Comparison of ENCODE assay signal across 25 cellular contexts in genomic region chr7:12053561-12053960, GRCh38.
"Had no signal": no experiment of that assay in that cellular context is flagged by ENCODE, and none has a peak within 500 bp of the region (broad histone marks: within the 10 kb centered on the region; RNA-seq: fewer than 3 reads in every experiment).

No MANE protein-coding gene starts in this region.

- H3K27me3 ChIP-seq: stomach, suprapubic skin, testis, thyroid gland, tibial artery, tibial nerve, transverse colon, upper lobe of left lung, upper lobe of right lung, uterus had no signal

- H3K27ac ChIP-seq: stomach, suprapubic skin, testis, thoracic aorta, thyroid gland, tibial artery, tibial nerve, transverse colon, upper lobe of left lung, upper lobe of right lung, uterus had no signal

- H3K9me3 ChIP-seq: testis, thyroid gland, uterus had no signal

- ATAC-seq: stimulated activated effector memory CD8-positive, alpha-beta T cell treated with anti-CD3 and anti-CD28 coated beads, Interleukin-12 subunit alpha, Interleukin-12 subunit beta, amount 100 ng/mL, for 72 hours; stimulated activated memory B cell treated with anti-CD40 and anti-IgM and Interleukin-4, amounts not matched to agents 10 μg/mL and 1 μg/mL and 100 μg/mL, for 72 hours; stimulated activated naive B cell treated with anti-CD40 and anti-IgM and Interleukin-4, amounts not matched to agents 10 μg/mL and 1 μg/mL and 100 μg/mL, for 72 hours; stimulated activated naive CD8-positive, alpha-beta T cell treated with anti-CD3 and anti-CD28 coated beads, Interleukin-15, amount 100 ng/mL, for 72 hours; stimulated activated naive CD8-positive, alpha-beta T cell treated with anti-CD3 and anti-CD28 coated beads, Interleukin-15, Interleukin-2, amounts not matched to agents 100 U/mL and 50 U/mL, for 24 hours; upper lobe of right lung had no signal

- DNase-seq: stimulated activated CD4-positive, alpha-beta T cell treated with anti-CD3 and anti-CD28 coated beads, Interleukin-2, amount 100 ng/mL, for 24 hours; stimulated activated CD4-positive, alpha-beta T cell treated with anti-CD3 and anti-CD28 coated beads, Interleukin-2, amount 100 ng/mL, for 48 hours; stimulated activated CD4-positive, alpha-beta T cell treated with anti-CD3 and anti-CD28 coated beads, Interleukin-4, amount 100 ng/mL, for 1 hour; stimulated activated CD4-positive, alpha-beta T cell treated with anti-CD3 and anti-CD28 coated beads, Interleukin-4, amount 100 ng/mL, for 24 hours; stimulated activated CD4-positive, alpha-beta T cell treated with anti-CD3 and anti-CD28 coated beads, Interleukin-4, amount 100 ng/mL, for 4 hours; stimulated activated CD8-positive, alpha-beta memory T cell treated with anti-CD3 and anti-CD28 coated beads, Interleukin-4, amount 100 ng/mL, for 48 hours; stimulated activated naive B cell treated with anti-CD40 and anti-IgM and Interleukin-4, amounts not matched to agents 10 μg/mL and 1 μg/mL and 100 μg/mL, for 72 hours; stimulated activated naive CD4-positive, alpha-beta T cell; stimulated activated naive CD4-positive, alpha-beta T cell treated with Interleukin-2 at 50 U/mL for 16 hours; stimulated activated naive CD8-positive, alpha-beta T cell treated with anti-CD3 and anti-CD28 coated beads, Interleukin-15, amount 100 ng/mL, for 72 hours; stimulated activated naive CD8-positive, alpha-beta T cell treated with anti-CD3 and anti-CD28 coated beads, Interleukin-15, Interleukin-2, amounts not matched to agents 100 U/mL and 50 U/mL, for 24 hours; stomach; substantia nigra; testis; thyroid gland; tibial artery; transverse colon; upper lobe of left lung; upper lobe of right lung; uterus had no signal

- H3K36me3 ChIP-seq: stomach, suprapubic skin, thoracic aorta, thyroid gland, tibial artery, tibial nerve, transverse colon, upper lobe of left lung, upper lobe of right lung, uterus had no signal

- H3K4me3 ChIP-seq: stomach, suprapubic skin, testis, thoracic aorta, thyroid gland, tibial artery, tibial nerve, transverse colon, upper lobe of left lung, upper lobe of right lung, uterus had no signal

- H3K4me1 ChIP-seq: stomach, suprapubic skin, testis, thyroid gland, tibial artery, tibial nerve, transverse colon, upper lobe of left lung, upper lobe of right lung, uterus had no signal
